Comparison of ENCODE assay signal across 9 cellular contexts in genomic region chr1:62962794-62963776, GRCh38.
DNase-seq lines count a peak whose midpoint lies in the region; ATAC-seq and TF ChIP-seq lines count a peak whose summit lies in the region.
"Had no signal": no experiment of that assay in that cellular context is flagged by ENCODE, and none has a peak within 500 bp of the region (broad histone marks: within the 10 kb centered on the region; RNA-seq: fewer than 3 reads in every experiment).

No MANE protein-coding gene starts in this region.

- H3K27me3 Mint-ChIP-seq in activated CD8-positive, alpha-beta T cell treated with anti-CD3 and anti-CD28 coated beads for 36 hours: peaks cover 16% of the 10 kb centered on the region

- ATAC-seq in GM21390 (IDR thresholded peaks at IDR 0.05; ENCODE audit: unreplicated experiment) (peak; percentile 74), HG02884 (IDR thresholded peaks at IDR 0.05; ENCODE audit: unreplicated experiment) (no peak)
- ATAC-seq in activated CD8-positive, alpha-beta T cell treated with anti-CD3 and anti-CD28 coated beads for 36 hours: peak; percentile 47

- H3K27ac Mint-ChIP-seq in activated CD8-positive, alpha-beta T cell treated with anti-CD3 and anti-CD28 coated beads for 36 hours: no peak overlapping the region

- H3K4me1 ChIP-seq in thyroid gland: no peaks in the 10 kb centered on the region
- H3K4me1 ChIP-seq: BLaER1 had no signal

- no peaks in the 10 kb centered on the region for H3K36me3 ChIP-seq in thyroid gland
- H3K36me3 ChIP-seq: BLaER1 had no signal

- no peak overlapping the region for H3K4me3 ChIP-seq in thyroid gland (replicated peaks in 1 of 3)
- H3K4me3 ChIP-seq: BLaER1 had no signal

- no peak overlapping the region for H3K27ac ChIP-seq in thyroid gland
- H3K27ac ChIP-seq: BLaER1 had no signal

- peak; percentile 42 to 75 (median 66) for DNase-seq in NCI-H1417 (lab: John Stamatoyannopoulos, UW)
- DNase-seq in NCI-H1417 treated with DMSO at 0.1 percent for 48 hours (lab: John Stamatoyannopoulos, UW): no peak
- DNase-seq in M059J (ENCODE audit: low read depth): peak; percentile 22
- DNase-seq in activated CD8-positive, alpha-beta T cell treated with anti-CD3 and anti-CD28 coated beads for 36 hours: peak; percentile 52
- DNase-seq in iPS DF 19.7 (ENCODE audit: low read depth, low spot score): peak; percentile 71
- peak; percentile 24 to 42 for DNase-seq in thyroid gland

- CTCF ChIA-PET in activated CD8-positive, alpha-beta T cell treated with anti-CD3 and anti-CD28 coated beads for 36 hours (lab: Charles Lee): interaction anchor here (0.7 to 1.5 kb wide), 4 partner anchors 9 to 188 kb away, joined by 3 read pairs; no protein-coding TSS in a partner anchor

- no peaks in the 10 kb centered on the region for H3K9me3 Mint-ChIP-seq in activated CD8-positive, alpha-beta T cell treated with anti-CD3 and anti-CD28 coated beads for 36 hours

- H3K36me3 Mint-ChIP-seq in activated CD8-positive, alpha-beta T cell treated with anti-CD3 and anti-CD28 coated beads for 36 hours (ENCODE audit: low read depth): no peaks in the 10 kb centered on the region

- POLR2A ChIA-PET in activated CD8-positive, alpha-beta T cell treated with anti-CD3 and anti-CD28 coated beads for 36 hours (lab: Charles Lee): no interaction called here

- no peaks in the 10 kb centered on the region for H3K27me3 ChIP-seq in thyroid gland
- H3K27me3 ChIP-seq: BLaER1 had no signal

- no peaks in the 10 kb centered on the region for H3K4me1 Mint-ChIP-seq in activated CD8-positive, alpha-beta T cell treated with anti-CD3 and anti-CD28 coated beads for 36 hours (ENCODE audit: low read depth)

- peak; percentile 42 for TF ChIP-seq CTCF in activated CD8-positive, alpha-beta T cell treated with anti-CD3 and anti-CD28 coated beads for 36 hours (IDR thresholded peaks at IDR 0.05)
- peak in 3 of 6 experiments; percentile 39 to 51 (median 44) for TF ChIP-seq CTCF in thyroid gland (IDR thresholded peaks at IDR 0.05)

- intact Hi-C loops in activated CD8-positive, alpha-beta T cell treated with anti-CD3 and anti-CD28 coated beads for 36 hours (cut with micrococcal nuclease): no loop called here
- intact Hi-C loops in thyroid gland (cut with DNase I): no loop called here

- no peak overlapping the region for H3K4me3 Mint-ChIP-seq in activated CD8-positive, alpha-beta T cell treated with anti-CD3 and anti-CD28 coated beads for 36 hours

- TF ChIP-seq POLR2A in thyroid gland (IDR thresholded peaks at IDR 0.05): no peak

- 31 to 51% methylated on average over 5 to 10 of the region's 10 CpGs for WGBS in thyroid gland, 2 donors

- H3K9me3 ChIP-seq in thyroid gland: no peaks in the 10 kb centered on the region
- H3K9me3 ChIP-seq: BLaER1 had no signal
